ENCODE assay signal across 24 cellular contexts in genomic region chr15:83462953-83463433, GRCh38. TPM values are rescaled to one million over a fixed set of nuclear protein-coding genes. Genes with fewer than 3 reads are reported as not detected.
"Had no signal": no experiment of that assay in that cellular context is flagged by ENCODE, and none has a peak within 500 bp of the region (broad histone marks: within the 10 kb centered on the region; RNA-seq: fewer than 3 reads in every experiment).

No MANE protein-coding gene starts in this region.

- H3K27ac ChIP-seq: heart left ventricle, neutrophil, psoas muscle, right lobe of liver, thoracic aorta, transverse colon had no signal

- H3K4me1 Mint-ChIP-seq: stimulated activated naive B cell treated with anti-CD40 and anti-IgM and Interleukin-4, amounts not matched to agents 10 μg/mL and 1 μg/mL and 100 μg/mL, for 72 hours; stimulated activated naive CD8-positive, alpha-beta T cell treated with anti-CD3 and anti-CD28 coated beads, Interleukin-15, amount 100 ng/mL, for 72 hours had no signal

- H3K9me3 Mint-ChIP-seq: naive thymus-derived CD8-positive, alpha-beta T cell; stimulated activated naive CD8-positive, alpha-beta T cell treated with anti-CD3 and anti-CD28 coated beads, Interleukin-15, amount 100 ng/mL, for 72 hours had no signal

- H3K4me1 ChIP-seq: heart left ventricle, psoas muscle, right lobe of liver, transverse colon had no signal

- DNase-seq: cortex of kidney; dorsolateral prefrontal cortex; effector CD8-positive, alpha-beta T cell; heart left ventricle; hypothalamus; kidney glomerular epithelial cell; mammary epithelial cell; mucosa of descending colon; naive thymus-derived CD8-positive, alpha-beta T cell; psoas muscle; retina; right lobe of liver; stimulated activated CD4-positive, alpha-beta T cell treated with anti-CD3 and anti-CD28 coated beads, Interleukin-4, amount 100 ng/mL, for 1 hour; stimulated activated naive B cell treated with anti-CD40 and anti-IgM and Interleukin-4, amounts not matched to agents 10 μg/mL and 1 μg/mL and 100 μg/mL, for 72 hours; stimulated activated naive CD8-positive, alpha-beta T cell treated with anti-CD3 and anti-CD28 coated beads, Interleukin-15, amount 100 ng/mL, for 72 hours; transverse colon had no signal

- FAIRE-seq: frontal cortex, islet of Langerhans, urothelium cell line had no signal

- H3K27ac Mint-ChIP-seq: naive thymus-derived CD8-positive, alpha-beta T cell; stimulated activated naive B cell treated with anti-CD40 and anti-IgM and Interleukin-4, amounts not matched to agents 10 μg/mL and 1 μg/mL and 100 μg/mL, for 72 hours; stimulated activated naive CD8-positive, alpha-beta T cell treated with anti-CD3 and anti-CD28 coated beads, Interleukin-15, amount 100 ng/mL, for 72 hours had no signal

- H3K36me3 ChIP-seq: heart left ventricle, neutrophil, right lobe of liver, thoracic aorta, transverse colon had no signal

- H3K27me3 ChIP-seq: dorsolateral prefrontal cortex, neutrophil, right lobe of liver, transverse colon had no signal

- H3K9me3 ChIP-seq: heart left ventricle, mucosa of descending colon, neutrophil, psoas muscle, right lobe of liver, thoracic aorta, transverse colon had no signal

- H3K4me3 ChIP-seq: dorsolateral prefrontal cortex, heart left ventricle, mucosa of descending colon, psoas muscle, right lobe of liver, thoracic aorta, transverse colon had no signal

- ATAC-seq: heart left ventricle; mucosa of descending colon; naive thymus-derived CD8-positive, alpha-beta T cell; psoas muscle; right lobe of liver; stimulated activated naive B cell treated with anti-CD40 and anti-IgM and Interleukin-4, amounts not matched to agents 10 μg/mL and 1 μg/mL and 100 μg/mL, for 72 hours; stimulated activated naive CD8-positive, alpha-beta T cell treated with anti-CD3 and anti-CD28 coated beads, Interleukin-15, amount 100 ng/mL, for 72 hours had no signal

- H3K36me3 Mint-ChIP-seq: naive thymus-derived CD8-positive, alpha-beta T cell; stimulated activated naive B cell treated with anti-CD40 and anti-IgM and Interleukin-4, amounts not matched to agents 10 μg/mL and 1 μg/mL and 100 μg/mL, for 72 hours had no signal

- H3K4me3 Mint-ChIP-seq: naive thymus-derived CD8-positive, alpha-beta T cell; stimulated activated naive B cell treated with anti-CD40 and anti-IgM and Interleukin-4, amounts not matched to agents 10 μg/mL and 1 μg/mL and 100 μg/mL, for 72 hours; stimulated activated naive CD8-positive, alpha-beta T cell treated with anti-CD3 and anti-CD28 coated beads, Interleukin-15, amount 100 ng/mL, for 72 hours had no signal

RNA-seq across cellular contexts. Expression of gene SH3GL3, which starts 15.9 kb away (rescaled TPM):
- total RNA-seq: glomerular endothelial cell; naive thymus-derived CD8-positive, alpha-beta T cell; psoas muscle; right lobe of liver; subcutaneous adipose tissue; transverse colon had no signal
- polyA plus RNA-seq: heart left ventricle; liver; naive thymus-derived CD8-positive, alpha-beta T cell had no signal
